ENCODE assay signal across 19 cellular contexts in genomic region chr10:31678139-31678536, GRCh38.
DNase-seq lines count a peak whose midpoint lies in the region; FAIRE-seq and TF ChIP-seq lines count a peak whose summit lies in the region.
"Had no signal": no experiment of that assay in that cellular context is flagged by ENCODE, and none has a peak within 500 bp of the region (broad histone marks: within the 10 kb centered on the region; RNA-seq: fewer than 3 reads in every experiment).

No MANE protein-coding gene starts in this region.

- H3K14ac ChIP-seq in neuronal stem cell (ENCODE audit: low read length): no peak overlapping the region

- no peaks in the 10 kb centered on the region for H3K27me3 ChIP-seq in left ventricle myocardium inferior (ENCODE audit: low read depth)
- H3K27me3 ChIP-seq in neuronal stem cell (ENCODE audit: control insufficient read depth in 3 of 3, insufficient read depth in 3 of 3, low read depth in 1 of 3, low read length in 3 of 3): no peaks in the 10 kb centered on the region
- H3K27me3 ChIP-seq in small intestine (ENCODE audit: control insufficient read depth in 2 of 2, insufficient read depth in 2 of 2, low read length in 2 of 2): no peaks in the 10 kb centered on the region
- H3K27me3 ChIP-seq: tibial nerve had no signal

- intact Hi-C loops in left ventricle myocardium inferior (cut with micrococcal nuclease): no loop called here

- peak overlapping the region; percentile 84 for H3K18ac ChIP-seq in neuronal stem cell (ENCODE audit: low read length)

- H2AFZ ChIP-seq in neuronal stem cell (ENCODE audit: low read length): peak overlapping the region; percentile 86

- H3K36me3 ChIP-seq in left ventricle myocardium inferior (no peaks in the 10 kb centered on the region), neuronal stem cell (replicated peaks in 1 of 2; ENCODE audit: control insufficient read depth in 2 of 2, insufficient read depth in 2 of 2, low read length in 2 of 2) (no peaks in the 10 kb centered on the region), small intestine (ENCODE audit: control insufficient read depth in 2 of 2, insufficient read depth in 2 of 2, low read length in 2 of 2) (no peaks in the 10 kb centered on the region)
- H3K36me3 ChIP-seq: tibial nerve had no signal

- no peaks in the 10 kb centered on the region for H3K79me1 ChIP-seq in neuronal stem cell (ENCODE audit: low read depth, low read length)

- H3K4me3 ChIP-seq in left ventricle myocardium inferior (no peak overlapping the region), neuronal stem cell (ENCODE audit: low read length in 2 of 2) (peak overlapping the region in 1 of 2 donors; percentile 49), small intestine (ENCODE audit: low read depth in 1 of 2, low read length in 2 of 2) (no peak overlapping the region)
- H3K4me3 ChIP-seq: tibial nerve had no signal

- peaks cover 39% of the 10 kb centered on the region for H3K9me3 ChIP-seq in left ventricle myocardium inferior (replicated peaks)
- H3K9me3 ChIP-seq in neuronal stem cell (replicated peaks in 1 of 2; ENCODE audit: control insufficient read depth in 2 of 2, insufficient read depth in 1 of 2, low read depth in 1 of 2, low read length in 2 of 2): peaks cover 12 to 23% of the 10 kb centered on the region in 2 donors
- H3K9me3 ChIP-seq in small intestine (ENCODE audit: control insufficient read depth, low read depth): no peaks in the 10 kb centered on the region

- no peak overlapping the region for H2BK12ac ChIP-seq in neuronal stem cell (ENCODE audit: low read length)

- in situ Hi-C loops in G401 (cut with HindIII; ENCODE audit: low sequenced_read_pairs): no loop called here

- H3K27ac ChIP-seq in left ventricle myocardium inferior (replicated peaks) (peak overlapping the region; percentile 20), neuronal stem cell (replicated peaks; ENCODE audit: low read length) (peak overlapping the region; percentile 77), small intestine (ENCODE audit: low read depth in 1 of 2, low read length in 1 of 2) (no peak overlapping the region)
- H3K27ac ChIP-seq: KMS-11 had no signal

- H3K23ac ChIP-seq in neuronal stem cell (ENCODE audit: low read depth, low read length, poor library complexity): no peak overlapping the region

- H4K8ac ChIP-seq in neuronal stem cell (ENCODE audit: low read depth, low read length): no peak overlapping the region

- H4K91ac ChIP-seq in neuronal stem cell (ENCODE audit: low read depth, low read length, poor library complexity): no peak overlapping the region

- WGBS in neuronal stem cell (ENCODE audit: extremely low coverage in 2 of 2, insufficient read length in 2 of 2, insufficient replicate concordance in 1 of 2), 2 donors: no CpG with 5 or more reads among the region's 12 CpGs
- 42 to 71% (median 50%) methylated on average over 12 of the region's 12 CpGs for WGBS in small intestine, 3 donors

- no peak for FAIRE-seq in small intestine (lab: Jason Lieb, UNC)
- FAIRE-seq: G401.6 had no signal

- peak overlapping the region; percentile 23 for H2BK15ac ChIP-seq in neuronal stem cell (ENCODE audit: low read length)

- H3K4ac ChIP-seq in neuronal stem cell (ENCODE audit: low read length): no peak overlapping the region

- DNase-seq in G401 (ENCODE audit: low spot score) (peak; percentile 38), NCI-H69 (lab: John Stamatoyannopoulos, UW) (peak; percentile 74), left ventricle myocardium inferior (peak; percentile 58), neuronal stem cell (ENCODE audit: low spot score) (no peak), small intestine (no peak), NCI-H187 (lab: John Stamatoyannopoulos, UW) (no peak), NCI-H1930 (lab: John Stamatoyannopoulos, UW) (no peak), NCI-H2107 (lab: John Stamatoyannopoulos, UW) (no peak)
- DNase-seq: activated CD4-positive, alpha-beta T cell treated with anti-CD3 and anti-CD28 coated beads for 1 hour; activated naive CD4-positive, alpha-beta T cell treated with anti-CD3 and anti-CD28 coated beads, Interleukin-2, amount 50 U/mL, for 16 hours; CD8-positive, alpha-beta memory T cell; effector memory CD4-positive, alpha-beta T cell; foreskin melanocyte; immature natural killer cell; NCI-H1694 treated with DMSO at 0.1 percent for 48 hours; NCI-H82 had no signal

- H2BK5ac ChIP-seq in neuronal stem cell (ENCODE audit: low read length): peak overlapping the region; percentile 7

- H3K9ac ChIP-seq in neuronal stem cell (ENCODE audit: low read depth, low read length, poor library complexity): no peak overlapping the region
- H3K9ac ChIP-seq: KMS-11 had no signal

- no peak overlapping the region for H3K4me2 ChIP-seq in neuronal stem cell (ENCODE audit: insufficient read depth, low read length, poor library complexity, severe bottlenecking)
- H3K4me2 ChIP-seq: KMS-11 had no signal

- H2AK5ac ChIP-seq in neuronal stem cell (ENCODE audit: low read depth, low read length): peak overlapping the region; percentile 58

- H3K4me1 ChIP-seq in left ventricle myocardium inferior (peaks cover 20% of the 10 kb centered on the region), neuronal stem cell (ENCODE audit: control insufficient read depth in 2 of 2, insufficient read depth in 1 of 2, low read depth in 1 of 2, low read length in 2 of 2) (peaks cover 15 to 17% of the 10 kb centered on the region in 2 donors), small intestine (ENCODE audit: control insufficient read depth in 2 of 2, insufficient read depth in 1 of 2, low read depth in 1 of 2, low read length in 1 of 2) (no peaks in the 10 kb centered on the region)

- TF ChIP-seq CTCF in left ventricle myocardium inferior (IDR thresholded peaks at IDR 0.05; ENCODE audit: borderline replicate concordance): no peak

- no peak overlapping the region for H2BK120ac ChIP-seq in neuronal stem cell (ENCODE audit: low read depth, low read length)

Comparison
In these comparisons a context has a peak if more than half of its experiments do, and no peak if none do; other contexts are left out.
1. DNase-seq: peak in G401 (single experiment), NCI-H69 (single experiment) and left ventricle myocardium inferior (single experiment); none in neuronal stem cell (single experiment), small intestine (single experiment), NCI-H187 (0 of 2), NCI-H1930 (0 of 2) and NCI-H2107 (single experiment).
2. H3K27ac ChIP-seq: peak in left ventricle myocardium inferior (single experiment) and neuronal stem cell (single experiment); none in small intestine (0 of 2).